In the genomic region with DNA sequence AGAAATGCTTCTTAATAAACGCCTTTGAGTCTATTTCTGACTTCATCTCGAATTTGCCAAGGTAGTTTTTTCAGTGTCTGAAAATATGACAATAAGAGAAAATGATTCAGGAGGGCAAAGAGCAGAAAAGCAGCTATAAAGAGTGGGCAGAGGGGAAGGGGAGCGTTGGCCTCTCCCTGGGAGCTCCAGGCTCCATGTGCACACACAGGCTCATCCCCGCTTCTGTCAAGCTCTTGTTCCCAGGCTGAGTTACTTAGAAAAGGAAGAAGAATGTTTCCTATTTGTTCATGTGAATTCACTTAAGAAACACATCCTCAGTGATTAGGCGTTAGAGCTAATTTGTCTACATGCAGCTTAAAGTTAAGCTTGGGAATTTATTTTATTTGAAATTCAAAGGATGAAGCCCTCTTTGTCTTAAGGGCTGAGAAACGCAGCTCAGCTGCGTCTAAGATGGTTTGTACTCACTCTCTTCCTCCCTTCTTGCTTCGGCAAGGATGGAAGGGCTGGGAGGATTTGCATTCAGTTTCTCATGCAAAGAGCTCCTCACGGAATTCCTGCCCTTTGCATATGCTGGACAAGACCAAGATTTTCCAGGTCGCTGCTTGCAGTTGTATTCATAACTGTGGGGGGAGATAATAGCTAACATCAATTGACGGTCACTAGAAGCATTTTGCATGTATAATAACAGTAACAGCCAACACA, we compare ENCODE assay signal across 20 cellular contexts. TPM values are rescaled to one million over a fixed set of nuclear protein-coding genes. Genes with fewer than 3 reads are reported as not detected.
A peak's percentile ranks its signal among the peaks of the same experiment; 100 is the strongest.
DNase-seq lines count a peak whose midpoint lies in the region; ATAC-seq and TF ChIP-seq lines count a peak whose summit lies in the region.
"Had no signal": no experiment of that assay in that cellular context is flagged by ENCODE, and none has a peak within 500 bp of the region (broad histone marks: within the 10 kb centered on the region; RNA-seq: fewer than 3 reads in every experiment).

No MANE protein-coding gene starts in this region.

- no peaks in the 10 kb centered on the region for H3K27me3 ChIP-seq in CD4-positive, CD25-positive, alpha-beta regulatory T cell (ENCODE audit: control insufficient read depth, insufficient read depth, low read length)
- H3K27me3 ChIP-seq in H9 (ENCODE audit: insufficient read depth, low read length) (no peaks in the 10 kb centered on the region), iPS-18a (ENCODE audit: control insufficient read depth, insufficient read depth, low read length) (no peaks in the 10 kb centered on the region), suprapubic skin (no peaks in the 10 kb centered on the region)
- H3K27me3 ChIP-seq: SJCRH30 had no signal

- H3K4me2 ChIP-seq in H9 (ENCODE audit: insufficient read depth, insufficient read length, low read length), result peak overlapping the region; percentile 44

- H3K36me3 Mint-ChIP-seq in CD4-positive, CD25-positive, alpha-beta regulatory T cell, result peaks cover 19% of the 10 kb centered on the region
- H3K36me3 Mint-ChIP-seq in H9 (ENCODE audit: insufficient read depth in 1 of 3, low read depth in 3 of 3) (peaks cover 7 to 11% (median 9%) of the 10 kb centered on the region in 3 experiments), WTC11 (peaks cover 14% of the 10 kb centered on the region)

- H3K79me1 ChIP-seq in H9 (ENCODE audit: insufficient read depth, low read depth, low read length, poor library complexity, severe bottlenecking), result no peaks in the 10 kb centered on the region

- no peak overlapping the region for H3K18ac ChIP-seq in H9 (ENCODE audit: insufficient read length, low read depth, low read length)

- no peak overlapping the region for H3K4me3 Mint-ChIP-seq in CD4-positive, CD25-positive, alpha-beta regulatory T cell
- H3K4me3 Mint-ChIP-seq in H9 (peak overlapping the region; percentile 21 to 24; a peak in 4 of 5 replicates), WTC11 (peak overlapping the region; percentile 32)
- H3K4me3 Mint-ChIP-seq: T-cell; T-helper 2 cell treated with Interferon-gamma antibody and Interleukin-4, amounts not matched to agents 5 μg/mL and 100 μg/mL, for 36 hours had no signal

- ATAC-seq in CD4-positive, CD25-positive, alpha-beta regulatory T cell (ENCODE audit: low read depth in 2 of 2), result no peak
- peak; percentile 79 for ATAC-seq in WTC11
- no peak for ATAC-seq in omental fat pad (ENCODE audit: low FRiP score)
- ATAC-seq: T-cell had no signal

- POLR2A ChIA-PET in WTC11 (lab: Charles Lee), result interaction anchor here (0.6 to 1.6 kb wide), 2 partner anchors 13 to 35 kb away, joined by 6 read pairs; no protein-coding TSS in a partner anchor

- no peak for DNase-seq in CD4-positive, CD25-positive, alpha-beta regulatory T cell
- DNase-seq in H9 (peak; percentile 49), WTC11 (ENCODE audit: low spot score) (peak; percentile 36), omental fat pad (ENCODE audit: low spot score) (no peak), COLO829 (ENCODE audit: low spot score) (no peak), suprapubic skin (ENCODE audit: low spot score in 2 of 2) (no peak)
- no peak for DNase-seq in activated CD8-positive, alpha-beta memory T cell treated with anti-CD3 and anti-CD28 coated beads, Interleukin-2, amount 50 U/mL, for 48 hours
- DNase-seq: AML-193, DMS79 treated with DMSO at 0.1 percent for 48 hours, GM23248, MV-4-11, NCI-H1105 treated with DMSO at 0.1 percent for 48 hours, NCI-H2029 treated with DMSO at 0.1 percent for 48 hours, NCI-H2171, NCI-H446, SJCRH30, T-cell had no signal

- no peak overlapping the region for H4K5ac ChIP-seq in H9 (ENCODE audit: insufficient read length, low read depth, low read length)

- CTCF ChIA-PET in WTC11 (lab: Charles Lee), result interaction anchor here (1.0 to 2.0 kb wide), 14 partner anchors 8 to 261 kb away, joined by 3 to 19 read pairs (median 6); a partner anchor contains a TSS

- no peak for TF ChIP-seq POLR2A in suprapubic skin (IDR thresholded peaks at IDR 0.05)

- no peak overlapping the region for H3K4ac ChIP-seq in H9 (ENCODE audit: low read depth, low read length)

- peaks cover 4 to 16% (median 12%) of the 10 kb centered on the region in 4 donors for H3K4me1 Mint-ChIP-seq in CD4-positive, CD25-positive, alpha-beta regulatory T cell
- peaks cover 18 to 24% of the 10 kb centered on the region in 2 experiments for H3K4me1 Mint-ChIP-seq in H9
- peaks cover 44% of the 10 kb centered on the region for H3K4me1 Mint-ChIP-seq in WTC11

- no peaks in the 10 kb centered on the region for H4K20me1 ChIP-seq in H9 (ENCODE audit: control insufficient read depth, insufficient read depth, insufficient read length)

- no peak overlapping the region for H3K4me3 ChIP-seq in CD4-positive, CD25-positive, alpha-beta regulatory T cell (ENCODE audit: low read depth, low read length)
- H3K4me3 ChIP-seq in iPS-18a (ENCODE audit: low read length), result peak overlapping the region; percentile 14
- H3K4me3 ChIP-seq in suprapubic skin, result no peak overlapping the region
- H3K4me3 ChIP-seq: GM23248, SJCRH30 had no signal

- TF ChIP-seq CTCF in H9 (conservative IDR thresholded peaks at IDR 0.05) (no peak), WTC11 (IDR thresholded peaks at IDR 0.05) (no peak), omental fat pad (IDR thresholded peaks at IDR 0.05) (no peak), suprapubic skin (IDR thresholded peaks at IDR 0.05) (no peak)

- WGBS in H9 (ENCODE audit: extremely low coverage, insufficient read length, low lambda C conversion rate), result no CpG with 5 or more reads among the region's 11 CpGs
- 87% methylated on average over 11 of the region's 11 CpGs for WGBS in suprapubic skin

- peaks cover 20% of the 10 kb centered on the region for H3K36me3 ChIP-seq in CD4-positive, CD25-positive, alpha-beta regulatory T cell (ENCODE audit: control insufficient read depth, insufficient read depth, low read length)
- H3K36me3 ChIP-seq in iPS-18a (ENCODE audit: control insufficient read depth, low read depth, low read length) (no peaks in the 10 kb centered on the region), suprapubic skin (no peaks in the 10 kb centered on the region)
- H3K36me3 ChIP-seq: SJCRH30 had no signal

- H3K9me3 ChIP-seq in CD4-positive, CD25-positive, alpha-beta regulatory T cell (ENCODE audit: control insufficient read depth in 2 of 2, low read length in 2 of 2), result no peaks in the 10 kb centered on the region
- H3K9me3 ChIP-seq in H9 (ENCODE audit: control insufficient read depth, low read depth, low read length) (no peaks in the 10 kb centered on the region), iPS-18a (ENCODE audit: control insufficient read depth, low read depth, low read length) (no peaks in the 10 kb centered on the region), suprapubic skin (no peaks in the 10 kb centered on the region)
- H3K9me3 ChIP-seq: SJCRH30 had no signal

- H2BK15ac ChIP-seq in H9 (ENCODE audit: low read depth, low read length), result no peak overlapping the region

- no peaks in the 10 kb centered on the region for H3K23me2 ChIP-seq in H9 (ENCODE audit: insufficient read length, low read depth, low read length, poor library complexity, severe bottlenecking)

- no peak overlapping the region for H2BK120ac ChIP-seq in H9 (ENCODE audit: low read depth, low read length, poor library complexity, severe bottlenecking)

- H4K8ac ChIP-seq in H9 (replicated peaks; ENCODE audit: insufficient read length, low read depth, low read length), result no peak overlapping the region

- no peak overlapping the region for H4K91ac ChIP-seq in H9 (ENCODE audit: insufficient read length, low read depth, low read length)

- H3K27ac Mint-ChIP-seq in CD4-positive, CD25-positive, alpha-beta regulatory T cell, result peak overlapping the region; percentile 42 to 75 (median 58)
- H3K27ac Mint-ChIP-seq in H9 (peak overlapping the region; percentile 7 to 73 (median 49)), WTC11 (peak overlapping the region; percentile 96)
- H3K27ac Mint-ChIP-seq: T-cell; T-helper 2 cell treated with Interferon-gamma antibody and Interleukin-4, amounts not matched to agents 5 μg/mL and 100 μg/mL, for 36 hours had no signal

- H3K9ac ChIP-seq in H9 (ENCODE audit: extremely low read depth, insufficient read length, low read length), result no peak overlapping the region
- no peak overlapping the region for H3K9ac ChIP-seq in iPS-18a (ENCODE audit: low read length)
- H3K9ac ChIP-seq: GM23248 had no signal

- no peak overlapping the region for H3K56ac ChIP-seq in H9 (ENCODE audit: insufficient read length, low read depth, low read length)

- no peak overlapping the region for H3K27ac ChIP-seq in CD4-positive, CD25-positive, alpha-beta regulatory T cell (ENCODE audit: insufficient read depth, low read length, poor library complexity, severe bottlenecking)
- peak overlapping the region; percentile 10 for H3K27ac ChIP-seq in H9 (ENCODE audit: insufficient read length, low read depth, low read length)
- no peak overlapping the region for H3K27ac ChIP-seq in iPS-18a (ENCODE audit: low read length)
- no peak overlapping the region for H3K27ac ChIP-seq in suprapubic skin
- H3K27ac ChIP-seq: C4-2B, GM23248, SJCRH30 had no signal

- H3K23ac ChIP-seq in H9 (ENCODE audit: insufficient read length, low read depth, low read length), result no peak overlapping the region

- H3K79me2 ChIP-seq in H9 (ENCODE audit: insufficient read depth, low read length), result no peaks in the 10 kb centered on the region; the same call in 1 of the 2 replicates

- H3K27me3 Mint-ChIP-seq in CD4-positive, CD25-positive, alpha-beta regulatory T cell, result no peaks in the 10 kb centered on the region
- no peaks in the 10 kb centered on the region for H3K27me3 Mint-ChIP-seq in H9 (ENCODE audit: low read depth)
- H3K27me3 Mint-ChIP-seq in WTC11 (ENCODE audit: low read depth), result no peaks in the 10 kb centered on the region
- H3K27me3 Mint-ChIP-seq: T-cell had no signal

- H3K4me1 ChIP-seq in CD4-positive, CD25-positive, alpha-beta regulatory T cell (ENCODE audit: control insufficient read depth, insufficient read depth, low read length, poor library complexity, severe bottlenecking), result no peaks in the 10 kb centered on the region
- H3K4me1 ChIP-seq in H9 (ENCODE audit: insufficient read depth, low read length) (peaks cover 4% of the 10 kb centered on the region; the same call in 1 of the 2 replicates), iPS-18a (ENCODE audit: control insufficient read depth, low read depth, low read length) (peaks cover 18% of the 10 kb centered on the region), suprapubic skin (no peaks in the 10 kb centered on the region)
- H3K4me1 ChIP-seq: SJCRH30 had no signal

- no peak overlapping the region for H2AK5ac ChIP-seq in H9 (ENCODE audit: insufficient read length, low read length)

- H2BK12ac ChIP-seq in H9 (ENCODE audit: insufficient read length, low read depth, low read length), result no peak overlapping the region

- no peak for TF ChIP-seq EP300 in suprapubic skin (IDR thresholded peaks at IDR 0.05)

- H3K14ac ChIP-seq in H9 (ENCODE audit: insufficient read depth, low read length), result no peak overlapping the region

- no peak overlapping the region for H2BK5ac ChIP-seq in H9 (ENCODE audit: insufficient read length, low read length)

- H3T11ph ChIP-seq in H9 (ENCODE audit: low read length), result no peak overlapping the region

- no peak overlapping the region for H2BK20ac ChIP-seq in H9 (ENCODE audit: low read depth, low read length, poor library complexity, severe bottlenecking)

- H2AFZ ChIP-seq in H9 (ENCODE audit: low read length), result no peak overlapping the region
- H2AFZ ChIP-seq: GM23248 had no signal

- H3K9me3 Mint-ChIP-seq in CD4-positive, CD25-positive, alpha-beta regulatory T cell, result peaks cover 0 to 2% (median 0%) of the 10 kb centered on the region in 7 donors
- H3K9me3 Mint-ChIP-seq in H9 (peaks cover 4% of the 10 kb centered on the region in 2 experiments; a peak in 3 of 5 replicates), WTC11 (peaks cover 8% of the 10 kb centered on the region)
- H3K9me3 Mint-ChIP-seq: T-cell; T-helper 2 cell treated with Interferon-gamma antibody and Interleukin-4, amounts not matched to agents 5 μg/mL and 100 μg/mL, for 36 hours had no signal

RNA-seq across cellular contexts. Expression of a gene that starts 29.0 kb away (rescaled TPM):
- total RNA-seq in CD4-positive, CD25-positive, alpha-beta regulatory T cell, result 78.9 TPM
- 10 to 100 TPM; 25.8 to 28.1 (median 26.5) TPM for polyA plus RNA-seq in CD4-positive, CD25-positive, alpha-beta regulatory T cell
- total RNA-seq in H9 (2021) (22.0 and 24.3 TPM in 2 replicates), WTC11 (2021) (36.0 to 38.5 TPM (median 37.7 TPM) in 3 replicates), omental fat pad (10 to 100 TPM; 10.6 to 19.5 (median 12.2) TPM), suprapubic skin (10 to 100 TPM; 14.8 to 35.6 (median 17.3) TPM)

RNA-seq across cellular contexts. Expression of a gene that starts 57.7 kb away (rescaled TPM):
- 38.2 TPM for total RNA-seq in CD4-positive, CD25-positive, alpha-beta regulatory T cell
- polyA plus RNA-seq in CD4-positive, CD25-positive, alpha-beta regulatory T cell, result 10 to 100 TPM in 1 of 4 donors, 1 to 10 TPM in 3; 5.6 to 13.0 (median 7.2) TPM
- total RNA-seq in H9 (2021) (3.3 and 3.8 TPM in 2 replicates), WTC11 (2021) (18.3 to 19.1 TPM (median 18.9 TPM) in 3 replicates), omental fat pad (10 to 100 TPM in 1 of 4 donors, 1 to 10 TPM in 3; 6.6 to 11.6 (median 8.9) TPM), suprapubic skin (1 to 10 TPM; 1.3 to 6.5 (median 2.7) TPM)

Comparison
In these comparisons a context has a peak if more than half of its experiments do, and no peak if none do; other contexts are left out.
1. DNase-seq: peak in H9 (single experiment) and WTC11 (single experiment); none in CD4-positive, CD25-positive, alpha-beta regulatory T cell (0 of 3), omental fat pad (single experiment), COLO829 (single experiment), activated CD8-positive, alpha-beta memory T cell treated with anti-CD3 and anti-CD28 coated beads, Interleukin-2, amount 50 U/mL, for 48 hours (single experiment) and suprapubic skin (0 of 2).
2. H3K4me3 Mint-ChIP-seq: peak in H9 (2 of 2) and WTC11 (single experiment); none in CD4-positive, CD25-positive, alpha-beta regulatory T cell (0 of 4).
3. Peak in every context shown above with its lines, with median percentiles within 50 percentile points of each other: H3K27ac Mint-ChIP-seq.